In genomic region chr12:48023386-48023785, GRCh38 we compare ENCODE assay signal across 20 cellular contexts. TPM values are rescaled to one million over a fixed set of nuclear protein-coding genes. Genes with fewer than 3 reads are reported as not detected.
A peak's percentile ranks its signal among the peaks of the same experiment; 100 is the strongest.
DNase-seq lines count a peak whose midpoint lies in the region; ATAC-seq, FAIRE-seq and TF ChIP-seq lines count a peak whose summit lies in the region.
"Had no signal": no experiment of that assay in that cellular context is flagged by ENCODE, and none has a peak within 500 bp of the region (broad histone marks: within the 10 kb centered on the region; RNA-seq: fewer than 3 reads in every experiment).

No MANE protein-coding gene starts in this region.

- DNase-seq in ELF-1 (ENCODE audit: low read depth, low spot score) (peak; percentile 70), NCI-H2029 treated with DMSO at 0.1 percent for 48 hours (lab: John Stamatoyannopoulos, UW) (peak; percentile 15), heart left ventricle (peak; percentile 39 to 84 (median 63)), neuronal stem cell (ENCODE audit: low spot score) (peak; percentile 50), Karpas-422 (no peak), D721Med (ENCODE audit: insufficient read length, low spot score) (no peak)
- DNase-seq in activated CD8-positive, alpha-beta T cell treated with anti-CD3 and anti-CD28 coated beads for 36 hours: no peak
- DNase-seq in stimulated activated naive CD8-positive, alpha-beta T cell treated with anti-CD3 and anti-CD28 coated beads, Interleukin-15, Interleukin-2, amounts not matched to agents 100 U/mL and 50 U/mL, for 24 hours: no peak
- DNase-seq: activated CD8-positive, alpha-beta memory T cell treated with anti-CD3 and anti-CD28 coated beads for 24 hours; activated naive CD4-positive, alpha-beta T cell treated with anti-CD3 and anti-CD28 coated beads for 36 hours; effector CD8-positive, alpha-beta T cell; foreskin fibroblast; GDM1; naive thymus-derived CD4-positive, alpha-beta T cell; NCI-H345; stimulated activated naive CD8-positive, alpha-beta T cell treated with anti-CD3 and anti-CD28 coated beads, Interleukin-15, amount 100 ng/mL, for 72 hours had no signal

- no peak overlapping the region for H3K14ac ChIP-seq in neuronal stem cell (ENCODE audit: low read length)

- H3K9ac ChIP-seq in neuronal stem cell (ENCODE audit: low read depth, low read length, poor library complexity): no peak overlapping the region
- H3K9ac ChIP-seq in Karpas-422 (ENCODE audit: low read length): no peak overlapping the region
- H3K9ac ChIP-seq: BLaER1 treated with 17β-estradiol and CSF1 and Interleukin-3, amounts not matched to agents 10 nM and 100 nM had no signal

- POLR2A ChIA-PET in activated CD8-positive, alpha-beta T cell treated with anti-CD3 and anti-CD28 coated beads for 36 hours (lab: Charles Lee): interaction anchor here (0.6 kb wide), 1 partner anchor 59 kb away, joined by 3 read pairs; no protein-coding TSS in a partner anchor

- H3K9me3 Mint-ChIP-seq in activated CD8-positive, alpha-beta T cell treated with anti-CD3 and anti-CD28 coated beads for 36 hours: no peaks in the 10 kb centered on the region
- H3K9me3 Mint-ChIP-seq: activated naive CD4-positive, alpha-beta T cell treated with anti-CD3 and anti-CD28 coated beads for 36 hours; naive thymus-derived CD4-positive, alpha-beta T cell; stimulated activated naive CD8-positive, alpha-beta T cell treated with anti-CD3 and anti-CD28 coated beads, Interleukin-15, amount 100 ng/mL, for 72 hours had no signal

- H2AK5ac ChIP-seq in neuronal stem cell (ENCODE audit: low read depth, low read length): no peak overlapping the region

- H2AFZ ChIP-seq in neuronal stem cell (ENCODE audit: low read length) (peak overlapping the region; percentile 64), Karpas-422 (ENCODE audit: low read length) (no peak overlapping the region)

- H3K18ac ChIP-seq in neuronal stem cell (ENCODE audit: low read length): no peak overlapping the region

- H3K27ac Mint-ChIP-seq in activated CD8-positive, alpha-beta T cell treated with anti-CD3 and anti-CD28 coated beads for 36 hours: no peak overlapping the region
- H3K27ac Mint-ChIP-seq: activated naive CD4-positive, alpha-beta T cell treated with anti-CD3 and anti-CD28 coated beads for 36 hours; naive thymus-derived CD4-positive, alpha-beta T cell; stimulated activated naive CD8-positive, alpha-beta T cell treated with anti-CD3 and anti-CD28 coated beads, Interleukin-15, amount 100 ng/mL, for 72 hours had no signal

- H3K27me3 Mint-ChIP-seq in activated CD8-positive, alpha-beta T cell treated with anti-CD3 and anti-CD28 coated beads for 36 hours: peaks cover 10% of the 10 kb centered on the region

- H3K4me2 ChIP-seq in neuronal stem cell (ENCODE audit: insufficient read depth, low read length, poor library complexity, severe bottlenecking) (peak overlapping the region; percentile 20), Karpas-422 (ENCODE audit: low read depth, low read length, poor library complexity, severe bottlenecking) (no peak overlapping the region)
- H3K4me2 ChIP-seq: BLaER1 treated with 17β-estradiol and CSF1 and Interleukin-3, amounts not matched to agents 10 nM and 100 nM had no signal

- no peaks in the 10 kb centered on the region for H3K9me2 ChIP-seq in Karpas-422 (replicated peaks; ENCODE audit: insufficient read depth, low read length)

- H3K36me3 ChIP-seq in heart left ventricle: no peaks in the 10 kb centered on the region
- H3K36me3 ChIP-seq in neuronal stem cell (replicated peaks in 1 of 2; ENCODE audit: control insufficient read depth in 2 of 2, insufficient read depth in 2 of 2, low read length in 2 of 2): no peaks in the 10 kb centered on the region
- H3K36me3 ChIP-seq in Karpas-422 (ENCODE audit: insufficient read depth, low read length): no peaks in the 10 kb centered on the region
- H3K36me3 ChIP-seq: BLaER1 treated with 17β-estradiol and CSF1 and Interleukin-3, amounts not matched to agents 10 nM and 100 nM had no signal

- H3K4me3 Mint-ChIP-seq in activated CD8-positive, alpha-beta T cell treated with anti-CD3 and anti-CD28 coated beads for 36 hours: no peak overlapping the region
- H3K4me3 Mint-ChIP-seq: activated naive CD4-positive, alpha-beta T cell treated with anti-CD3 and anti-CD28 coated beads for 36 hours; naive thymus-derived CD4-positive, alpha-beta T cell; stimulated activated naive CD8-positive, alpha-beta T cell treated with anti-CD3 and anti-CD28 coated beads, Interleukin-15, amount 100 ng/mL, for 72 hours had no signal

- H3K27me3 ChIP-seq in heart left ventricle (peaks cover 0 to 43% (median 0%) of the 10 kb centered on the region in 9 donors), neuronal stem cell (ENCODE audit: control insufficient read depth in 3 of 3, insufficient read depth in 3 of 3, low read depth in 1 of 3, low read length in 3 of 3) (no peaks in the 10 kb centered on the region), Karpas-422 (ENCODE audit: low read length) (no peaks in the 10 kb centered on the region)
- H3K27me3 ChIP-seq: BLaER1 treated with 17β-estradiol and CSF1 and Interleukin-3, amounts not matched to agents 10 nM and 100 nM had no signal

- no peaks in the 10 kb centered on the region for H3K79me2 ChIP-seq in Karpas-422 (ENCODE audit: low read length)

- intact Hi-C loops in heart left ventricle (cut with DNase I): loop anchor here in 1 of 10 donors (10.0 kb wide), 1 partner anchor 59 kb away; the partner anchor contains the start of gene TMEM106C
- intact Hi-C loops in activated CD8-positive, alpha-beta T cell treated with anti-CD3 and anti-CD28 coated beads for 36 hours (cut with micrococcal nuclease): no loop called here

- TF ChIP-seq CTCF in heart left ventricle (IDR thresholded peaks at IDR 0.05) (no peak), D721Med (IDR thresholded peaks at IDR 0.05; ENCODE audit: insufficient read depth, missing control alignments) (no peak)
- no peak for TF ChIP-seq CTCF in activated CD8-positive, alpha-beta T cell treated with anti-CD3 and anti-CD28 coated beads for 36 hours (IDR thresholded peaks at IDR 0.05)

- H4K91ac ChIP-seq in neuronal stem cell (ENCODE audit: low read depth, low read length, poor library complexity): no peak overlapping the region

- H4K8ac ChIP-seq in neuronal stem cell (ENCODE audit: low read depth, low read length): no peak overlapping the region

- FAIRE-seq in D721Med (lab: Jason Lieb, UNC): no peak
- FAIRE-seq: islet of Langerhans, K562 had no signal

- no peaks in the 10 kb centered on the region for H4K20me1 ChIP-seq in Karpas-422 (ENCODE audit: insufficient read depth, low read depth, low read length)
- H4K20me1 ChIP-seq: BLaER1 treated with 17β-estradiol and CSF1 and Interleukin-3, amounts not matched to agents 10 nM and 100 nM had no signal

- H3K4ac ChIP-seq in neuronal stem cell (ENCODE audit: low read length): no peak overlapping the region

- H3K9me3 ChIP-seq in heart left ventricle (no peaks in the 10 kb centered on the region), neuronal stem cell (replicated peaks in 1 of 2; ENCODE audit: control insufficient read depth in 2 of 2, insufficient read depth in 1 of 2, low read depth in 1 of 2, low read length in 2 of 2) (no peaks in the 10 kb centered on the region), Karpas-422 (ENCODE audit: low read length) (no peaks in the 10 kb centered on the region)
- H3K9me3 ChIP-seq: BLaER1 treated with 17β-estradiol and CSF1 and Interleukin-3, amounts not matched to agents 10 nM and 100 nM had no signal

- no peak overlapping the region for H2BK120ac ChIP-seq in neuronal stem cell (ENCODE audit: low read depth, low read length)

- H2BK5ac ChIP-seq in neuronal stem cell (ENCODE audit: low read length): no peak overlapping the region

- H3K23ac ChIP-seq in neuronal stem cell (ENCODE audit: low read depth, low read length, poor library complexity): no peak overlapping the region

- H3K79me1 ChIP-seq in neuronal stem cell (ENCODE audit: low read depth, low read length): no peaks in the 10 kb centered on the region

- H3K4me3 ChIP-seq in heart left ventricle (no peak overlapping the region), neuronal stem cell (ENCODE audit: low read length in 2 of 2) (no peak overlapping the region), Karpas-422 (ENCODE audit: low read length) (no peak overlapping the region)
- H3K4me3 ChIP-seq: BLaER1 treated with 17β-estradiol and CSF1 and Interleukin-3, amounts not matched to agents 10 nM and 100 nM; K562 had no signal

- no peaks in the 10 kb centered on the region for H3K4me1 Mint-ChIP-seq in activated CD8-positive, alpha-beta T cell treated with anti-CD3 and anti-CD28 coated beads for 36 hours (ENCODE audit: low read depth)
- H3K4me1 Mint-ChIP-seq: naive thymus-derived CD4-positive, alpha-beta T cell; stimulated activated naive CD8-positive, alpha-beta T cell treated with anti-CD3 and anti-CD28 coated beads, Interleukin-15, amount 100 ng/mL, for 72 hours had no signal

- H3K36me3 Mint-ChIP-seq in activated CD8-positive, alpha-beta T cell treated with anti-CD3 and anti-CD28 coated beads for 36 hours (ENCODE audit: low read depth): no peaks in the 10 kb centered on the region
- H3K36me3 Mint-ChIP-seq: naive thymus-derived CD4-positive, alpha-beta T cell had no signal

- WGBS in heart left ventricle, 4 donors: 31 to 44% (median 36%) methylated on average over 5 of the region's 5 CpGs
- WGBS in neuronal stem cell (ENCODE audit: extremely low coverage in 2 of 2, insufficient read length in 2 of 2, insufficient replicate concordance in 1 of 2), 2 donors: no CpG with 5 or more reads among the region's 5 CpGs

- H2BK15ac ChIP-seq in neuronal stem cell (ENCODE audit: low read length): no peak overlapping the region

- H3K4me1 ChIP-seq in heart left ventricle: peaks cover 0 to 30% (median 4%) of the 10 kb centered on the region in 12 donors
- peaks cover 42 to 48% of the 10 kb centered on the region in 2 donors for H3K4me1 ChIP-seq in neuronal stem cell (ENCODE audit: control insufficient read depth in 2 of 2, insufficient read depth in 1 of 2, low read depth in 1 of 2, low read length in 2 of 2)
- H3K4me1 ChIP-seq in Karpas-422 (ENCODE audit: low read length): no peaks in the 10 kb centered on the region

- ATAC-seq in heart left ventricle: peak; percentile 89 to 95 (median 92)
- ATAC-seq in activated CD8-positive, alpha-beta T cell treated with anti-CD3 and anti-CD28 coated beads for 36 hours: no peak
- no peak for ATAC-seq in stimulated activated naive CD8-positive, alpha-beta T cell treated with anti-CD3 and anti-CD28 coated beads, Interleukin-15, Interleukin-2, amounts not matched to agents 100 U/mL and 50 U/mL, for 24 hours
- ATAC-seq: K562; naive thymus-derived CD4-positive, alpha-beta T cell; stimulated activated naive CD8-positive, alpha-beta T cell treated with anti-CD3 and anti-CD28 coated beads, Interleukin-15, amount 100 ng/mL, for 72 hours had no signal

- TF ChIP-seq POLR2A in heart left ventricle (IDR thresholded peaks at IDR 0.05): no peak

- no peak overlapping the region for H2BK12ac ChIP-seq in neuronal stem cell (ENCODE audit: low read length)

- H3K27ac ChIP-seq in heart left ventricle (peak overlapping the region in 3 of 12 donors; percentile 45 to 60 (median 52)), neuronal stem cell (replicated peaks; ENCODE audit: low read length) (peak overlapping the region; percentile 47), Karpas-422 (ENCODE audit: low read length) (no peak overlapping the region)
- H3K27ac ChIP-seq: BLaER1 treated with 17β-estradiol and CSF1 and Interleukin-3, amounts not matched to agents 10 nM and 100 nM; RWPE1 had no signal

- CTCF ChIA-PET in activated CD8-positive, alpha-beta T cell treated with anti-CD3 and anti-CD28 coated beads for 36 hours (lab: Charles Lee): interaction anchor here (1.1 kb wide), 1 partner anchor 33 kb away, joined by 3 read pairs; no protein-coding TSS in a partner anchor

RNA-seq across cellular contexts. Expression of gene COL2A1, which starts 19.1 kb away (rescaled TPM):
- total RNA-seq in heart left ventricle: under 1 TPM in 2 of 9 donors, not detected in 7; 0.05 to 0.39 TPM
- under 1 TPM in 1 of 2 donors, not detected in 1; 0.04 TPM for polyA plus RNA-seq in heart left ventricle
- 481 TPM for polyA plus RNA-seq in neuronal stem cell (2013, experiment 1 of 2)
- polyA plus RNA-seq in neuronal stem cell (2013, experiment 2 of 2): 461 TPM
- under 1 TPM in 1 of 2 experiments, not detected in 1; 0.34 TPM for total RNA-seq in activated CD8-positive, alpha-beta T cell treated with anti-CD3 and anti-CD28 coated beads for 36 hours
- total RNA-seq in Karpas-422 (2014; rRNA removed; shearing (Covaris generic); ENCODE audit: low replicate concordance): not detected in 2 replicates
- total RNA-seq: activated naive CD4-positive, alpha-beta T cell treated with anti-CD3 and anti-CD28 coated beads for 36 hours; K562; naive thymus-derived CD4-positive, alpha-beta T cell had no signal
- polyA plus RNA-seq: naive thymus-derived CD4-positive, alpha-beta T cell had no signal

RNA-seq across cellular contexts. Expression of gene TMEM106C, which starts 60.0 kb away (rescaled TPM):
- 10 to 100 TPM; 39.3 to 66.6 (median 50.0) TPM for total RNA-seq in heart left ventricle
- polyA plus RNA-seq in heart left ventricle: 10 to 100 TPM; 23.0 to 63.9 TPM
- polyA plus RNA-seq in neuronal stem cell (2013, experiment 1 of 2): 71.6 TPM
- polyA plus RNA-seq in neuronal stem cell (2013, experiment 2 of 2): 70.1 TPM
- total RNA-seq in activated CD8-positive, alpha-beta T cell treated with anti-CD3 and anti-CD28 coated beads for 36 hours: 100 to 1,000 TPM; 148 to 158 TPM
- total RNA-seq in Karpas-422 (2014; rRNA removed; shearing (Covaris generic); ENCODE audit: low replicate concordance): 95.6 and 127 TPM in 2 replicates

Comparison
In these comparisons a context has a peak if more than half of its experiments do, and no peak if none do; other contexts are left out.
1. DNase-seq: peak in ELF-1 (single experiment), NCI-H2029 treated with DMSO at 0.1 percent for 48 hours (single experiment), heart left ventricle (5 of 5) and neuronal stem cell (single experiment); none in activated CD8-positive, alpha-beta T cell treated with anti-CD3 and anti-CD28 coated beads for 36 hours (single experiment), stimulated activated naive CD8-positive, alpha-beta T cell treated with anti-CD3 and anti-CD28 coated beads, Interleukin-15, Interleukin-2, amounts not matched to agents 100 U/mL and 50 U/mL, for 24 hours (single experiment), Karpas-422 (single experiment) and D721Med (single experiment).
2. ATAC-seq: peak in heart left ventricle (4 of 4); none in activated CD8-positive, alpha-beta T cell treated with anti-CD3 and anti-CD28 coated beads for 36 hours (single experiment) and stimulated activated naive CD8-positive, alpha-beta T cell treated with anti-CD3 and anti-CD28 coated beads, Interleukin-15, Interleukin-2, amounts not matched to agents 100 U/mL and 50 U/mL, for 24 hours (single experiment).